Comparison of ENCODE assay signal across 1 cellular context in genomic region chr1:206987873-206988272, GRCh38.
TF ChIP-seq lines count a peak whose summit lies in the region.

No MANE protein-coding gene starts in this region.

TF ChIP-seq in H1, 55 proteins besides CTCF, POLR2A, EP300 and RAD21:
- TF ChIP-seq JUN (IDR thresholded peaks at IDR 0.05; ENCODE audit: low read depth, low read length), result no peak
